In the genomic region with DNA sequence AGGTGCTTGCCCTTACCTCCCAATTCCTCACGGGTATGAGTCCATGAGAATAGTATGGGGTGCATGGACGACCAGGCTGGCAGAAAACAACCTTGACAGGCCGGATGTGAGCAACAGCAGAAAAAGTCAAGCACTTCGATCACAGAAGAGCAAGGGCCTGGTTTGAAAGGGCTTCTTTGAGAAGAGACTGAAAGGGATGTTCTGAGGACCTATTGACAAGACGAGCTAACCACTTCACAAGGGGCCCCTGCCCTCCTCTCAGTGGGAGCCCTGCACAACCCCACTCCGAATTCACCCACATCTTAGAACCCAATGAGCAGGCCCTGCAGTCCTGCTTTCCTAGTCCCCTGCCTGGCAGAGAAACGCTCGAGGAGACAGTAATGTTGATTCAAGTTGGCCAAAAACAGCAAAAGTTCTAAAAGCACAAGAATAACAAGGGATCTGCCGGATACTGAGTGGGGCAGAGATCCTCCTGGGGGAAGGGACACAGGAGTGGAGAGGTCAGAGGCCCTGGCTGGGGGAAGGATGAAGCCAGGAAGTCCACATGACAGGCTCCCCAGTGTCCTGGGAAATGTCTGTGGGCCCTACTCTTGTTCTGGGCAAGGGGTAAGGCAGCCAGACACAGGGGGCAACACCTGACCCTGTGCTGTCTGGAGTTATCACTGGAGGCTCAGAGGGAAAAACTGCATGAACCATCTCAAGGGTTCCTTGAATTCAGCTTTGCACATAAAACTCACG, we compare ENCODE assay signal across 1 cellular context.
TF ChIP-seq lines count a peak whose summit lies in the region.

No MANE protein-coding gene starts in this region.

TF ChIP-seq in H1, 55 proteins besides CTCF, POLR2A, EP300 and RAD21:
- TF ChIP-seq TAF7 (optimal IDR thresholded peaks at IDR 0.05; ENCODE audit: borderline replicate concordance, low read depth, low read length) (no peak), CBX8 (IDR thresholded peaks at IDR 0.05; ENCODE audit: borderline replicate concordance, low read depth, low read length) (no peak), POLR2AphosphoS5 (IDR thresholded peaks at IDR 0.05; ENCODE audit: low read depth, low read length) (no peak), SAP30 (IDR thresholded peaks at IDR 0.05; ENCODE audit: insufficient read depth, insufficient replicate concordance, low read length) (no peak), CREB1 (IDR thresholded peaks at IDR 0.05) (no peak), KDM4A (IDR thresholded peaks at IDR 0.05; ENCODE audit: low read depth, low read length, severe bottlenecking) (no peak), YY1 (IDR thresholded peaks at IDR 0.05; ENCODE audit: low read depth, low read length) (no peak), SIN3A (conservative IDR thresholded peaks at IDR 0.05 in 1 of 2, IDR thresholded peaks at IDR 0.05 in 1 of 2; ENCODE audit: low read depth in 1 of 2, low read length in 2 of 2) (no peak), CBX5 (IDR thresholded peaks at IDR 0.05; ENCODE audit: low read depth, low read length) (no peak)
- TF ChIP-seq, protein P1, sequence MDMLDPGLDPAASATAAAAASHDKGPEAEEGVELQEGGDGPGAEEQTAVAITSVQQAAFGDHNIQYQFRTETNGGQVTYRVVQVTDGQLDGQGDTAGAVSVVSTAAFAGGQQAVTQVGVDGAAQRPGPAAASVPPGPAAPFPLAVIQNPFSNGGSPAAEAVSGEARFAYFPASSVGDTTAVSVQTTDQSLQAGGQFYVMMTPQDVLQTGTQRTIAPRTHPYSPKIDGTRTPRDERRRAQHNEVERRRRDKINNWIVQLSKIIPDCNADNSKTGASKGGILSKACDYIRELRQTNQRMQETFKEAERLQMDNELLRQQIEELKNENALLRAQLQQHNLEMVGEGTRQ (IDR thresholded peaks at IDR 0.05; ENCODE audit: low read length) = no peak
- TF ChIP-seq, protein P2, sequence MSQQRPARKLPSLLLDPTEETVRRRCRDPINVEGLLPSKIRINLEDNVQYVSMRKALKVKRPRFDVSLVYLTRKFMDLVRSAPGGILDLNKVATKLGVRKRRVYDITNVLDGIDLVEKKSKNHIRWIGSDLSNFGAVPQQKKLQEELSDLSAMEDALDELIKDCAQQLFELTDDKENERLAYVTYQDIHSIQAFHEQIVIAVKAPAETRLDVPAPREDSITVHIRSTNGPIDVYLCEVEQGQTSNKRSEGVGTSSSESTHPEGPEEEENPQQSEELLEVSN (IDR thresholded peaks at IDR 0.05) = no peak
